ENCODE assay signal across 32 cellular contexts in genomic region chr14:67728258-67728657, GRCh38. TPM values are rescaled to one million over a fixed set of nuclear protein-coding genes. Genes with fewer than 3 reads are reported as not detected.
"Had no signal": no experiment of that assay in that cellular context is flagged by ENCODE, and none has a peak within 500 bp of the region (broad histone marks: within the 10 kb centered on the region; RNA-seq: fewer than 3 reads in every experiment).

No MANE protein-coding gene starts in this region.

- FAIRE-seq: bronchial epithelial cell, TTC549 had no signal

- ATAC-seq: activated CD4-positive, alpha-beta T cell treated with anti-CD3 and anti-CD28 coated beads for 36 hours; activated CD4-positive, CD25-positive, alpha-beta regulatory T cell treated with anti-CD3 and anti-CD28 coated beads, Interleukin-2, amount 50 U/mL, for 24 hours; activated CD8-positive, alpha-beta memory T cell treated with anti-CD3 and anti-CD28 coated beads, Interleukin-2, amount 10 ng/mL, durations not matched to agents 7 days and 5 days; activated CD8-positive, alpha-beta T cell treated with anti-CD3 and anti-CD28 coated beads, Interleukin-2, amount 10 ng/mL, durations not matched to agents 7 days and 5 days; activated naive CD8-positive, alpha-beta T cell treated with anti-CD3 and anti-CD28 coated beads, Interleukin-2, amount 50 U/mL, for 24 hours had no signal

- H3K27me3 ChIP-seq: ascending aorta, cardiac muscle cell had no signal

- H3K9me3 ChIP-seq: ascending aorta had no signal

- H3K36me3 ChIP-seq: ascending aorta, cardiac muscle cell had no signal

- H3K4me1 ChIP-seq: ascending aorta had no signal

- DNase-seq: activated CD4-positive, alpha-beta memory T cell treated with anti-CD3 and anti-CD28 coated beads, Interleukin-2, amount 10 ng/mL, durations not matched to agents 7 days and 5 days; activated CD4-positive, alpha-beta T cell treated with anti-CD3 and anti-CD28 coated beads for 1 hour; activated CD4-positive, alpha-beta T cell treated with anti-CD3 and anti-CD28 coated beads for 36 hours; activated CD4-positive, alpha-beta T cell treated with anti-CD3 and anti-CD28 coated beads for 48 hours; activated CD4-positive, alpha-beta T cell treated with anti-CD3 and anti-CD28 coated beads, Interleukin-2, amount 10 ng/mL, durations not matched to agents 7 days and 5 days; activated CD4-positive, alpha-beta T cell treated with anti-CD3 and anti-CD28 coated beads, Interleukin-2, amount 50 U/mL, for 48 hours; activated CD4-positive, CD25-positive, alpha-beta regulatory T cell; activated CD8-positive, alpha-beta memory T cell treated with anti-CD3 and anti-CD28 coated beads for 24 hours; activated CD8-positive, alpha-beta memory T cell treated with anti-CD3 and anti-CD28 coated beads, Interleukin-2, amount 10 ng/mL, durations not matched to agents 7 days and 5 days; activated CD8-positive, alpha-beta memory T cell treated with anti-CD3 and anti-CD28 coated beads, Interleukin-2, amount 50 U/mL, for 48 hours; activated CD8-positive, alpha-beta T cell treated with anti-CD3 and anti-CD28 coated beads, Interleukin-2, amount 10 ng/mL, durations not matched to agents 7 days and 5 days; activated effector memory CD4-positive, alpha-beta T cell treated with Interleukin-2 at 50 U/mL for 16 hours; activated gamma-delta T cell; activated naive CD4-positive, alpha-beta T cell treated with anti-CD3 and anti-CD28 coated beads, Interleukin-2, amount 10 ng/mL, durations not matched to agents 7 days and 5 days; activated naive CD4-positive, alpha-beta T cell treated with Interleukin-2 at 50 U/mL for 16 hours; activated naive CD8-positive, alpha-beta T cell treated with anti-CD3 and anti-CD28 coated beads, Interleukin-2, amount 10 ng/mL, durations not matched to agents 7 days and 5 days; activated naive CD8-positive, alpha-beta T cell treated with anti-CD3 and anti-CD28 coated beads, Interleukin-2, amount 50 U/mL, for 24 hours; activated T-cell treated with anti-CD3 and anti-CD28 coated beads, Interleukin-2, amount 50 U/mL, for 24 hours; activated T-cell treated with anti-CD3 and anti-CD28 coated beads, Interleukin-2, amount 50 U/mL, for 48 hours; amygdala; anterior cingulate cortex; cerebellar nuclear complex; T-helper 1 cell; T-helper 2 cell; T-helper 9 cell had no signal

- H3K4me3 ChIP-seq: ascending aorta, cardiac muscle cell had no signal

- H3K27ac ChIP-seq: ascending aorta, cardiac muscle cell, VCaP had no signal

RNA-seq across cellular contexts. Expression of gene RDH12, which starts 26.6 kb away (rescaled TPM):
- total RNA-seq: activated CD4-positive, alpha-beta memory T cell treated with anti-CD3 and anti-CD28 coated beads, Interleukin-2, amount 10 ng/mL, durations not matched to agents 7 days and 5 days; activated CD4-positive, alpha-beta T cell treated with anti-CD3 and anti-CD28 coated beads for 36 hours; activated CD4-positive, alpha-beta T cell treated with anti-CD3 and anti-CD28 coated beads, Interleukin-2, amount 10 ng/mL, durations not matched to agents 7 days and 5 days; activated CD8-positive, alpha-beta memory T cell treated with anti-CD3 and anti-CD28 coated beads, Interleukin-2, amount 10 ng/mL, durations not matched to agents 7 days and 5 days; activated CD8-positive, alpha-beta T cell treated with anti-CD3 and anti-CD28 coated beads, Interleukin-2, amount 10 ng/mL, durations not matched to agents 7 days and 5 days; activated naive CD8-positive, alpha-beta T cell treated with anti-CD3 and anti-CD28 coated beads, Interleukin-2, amount 10 ng/mL, durations not matched to agents 7 days and 5 days; activated T-helper 2 cell treated with anti-CD3 and anti-CD28 coated beads, Interferon-gamma antibody, Interleukin-2, Interleukin-4, amounts not matched to agents 10 μg/mL and 5 μg/mL and 100 μg/mL, durations not matched to agents 14 hours and 24 hours and 36 hours; ascending aorta had no signal
